ENCODE assay signal across 5 cellular contexts in genomic region chr15:100338247-100338646, GRCh38.
"Had no signal": no experiment of that assay in that cellular context is flagged by ENCODE, and none has a peak within 500 bp of the region (broad histone marks: within the 10 kb centered on the region; RNA-seq: fewer than 3 reads in every experiment).

No MANE protein-coding gene starts in this region.

- H3K9me3 Mint-ChIP-seq: activated CD4-positive, alpha-beta T cell treated with anti-CD3 and anti-CD28 coated beads, Interleukin-2, amount 10 ng/mL, durations not matched to agents 7 days and 5 days; dendritic cell treated with granulocyte-macrophage colony-stimulating factor and Interleukin-4, amounts not matched to agents 40 ng/mL and 50 ng/mL, for 4 days; stimulated activated naive B cell treated with anti-CD40 and anti-IgM and Interleukin-4, amounts not matched to agents 10 μg/mL and 1 μg/mL and 100 μg/mL, for 72 hours had no signal

- H3K27ac Mint-ChIP-seq: activated CD4-positive, alpha-beta T cell treated with anti-CD3 and anti-CD28 coated beads, Interleukin-2, amount 10 ng/mL, durations not matched to agents 7 days and 5 days; dendritic cell treated with granulocyte-macrophage colony-stimulating factor and Interleukin-4, amounts not matched to agents 40 ng/mL and 50 ng/mL, for 4 days; stimulated activated naive B cell treated with anti-CD40 and anti-IgM and Interleukin-4, amounts not matched to agents 10 μg/mL and 1 μg/mL and 100 μg/mL, for 72 hours had no signal

- H3K36me3 Mint-ChIP-seq: stimulated activated naive B cell treated with anti-CD40 and anti-IgM and Interleukin-4, amounts not matched to agents 10 μg/mL and 1 μg/mL and 100 μg/mL, for 72 hours had no signal

- DNase-seq: stimulated activated naive B cell treated with anti-CD40 and anti-IgM and Interleukin-4, amounts not matched to agents 10 μg/mL and 1 μg/mL and 100 μg/mL, for 72 hours had no signal

- H3K36me3 ChIP-seq: ascending aorta, SJCRH30 had no signal

- H3K4me3 ChIP-seq: SJCRH30 had no signal

- H3K9me3 ChIP-seq: ascending aorta, SJCRH30 had no signal

- H3K27me3 ChIP-seq: ascending aorta, SJCRH30 had no signal

- H3K4me3 Mint-ChIP-seq: activated CD4-positive, alpha-beta T cell treated with anti-CD3 and anti-CD28 coated beads, Interleukin-2, amount 10 ng/mL, durations not matched to agents 7 days and 5 days; dendritic cell treated with granulocyte-macrophage colony-stimulating factor and Interleukin-4, amounts not matched to agents 40 ng/mL and 50 ng/mL, for 4 days; stimulated activated naive B cell treated with anti-CD40 and anti-IgM and Interleukin-4, amounts not matched to agents 10 μg/mL and 1 μg/mL and 100 μg/mL, for 72 hours had no signal

- H3K27ac ChIP-seq: ascending aorta, SJCRH30 had no signal
